Comparison of ENCODE assay signal across 14 cellular contexts in the genomic region with DNA sequence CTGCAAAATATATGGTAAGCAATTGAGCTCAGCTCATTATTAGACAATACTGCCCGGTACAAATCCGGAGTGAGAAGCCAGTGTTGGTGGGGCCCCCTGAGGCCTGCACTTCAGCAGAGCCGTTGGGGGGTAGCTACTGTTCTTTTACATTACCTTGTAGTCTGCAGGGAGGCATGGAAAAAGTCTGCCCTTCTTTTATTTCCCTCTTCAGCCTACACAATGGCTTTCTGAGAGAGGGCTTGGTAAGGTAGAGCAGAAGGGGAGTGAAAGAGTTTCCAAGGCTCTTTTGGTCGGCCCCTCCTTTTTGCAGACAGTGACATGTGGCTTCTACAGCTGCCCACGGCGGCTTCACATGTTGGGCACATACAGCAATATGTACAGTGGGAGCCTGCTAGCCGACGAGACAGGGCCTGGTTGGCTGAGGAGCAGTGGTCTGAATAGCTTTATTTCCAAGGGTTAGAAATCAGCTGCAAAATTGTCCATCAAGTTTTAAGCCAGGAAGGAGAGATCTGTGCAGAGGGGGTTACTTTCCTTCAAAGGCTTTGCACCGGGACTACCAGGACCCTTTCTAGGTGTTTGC.
DNase-seq lines count a peak whose midpoint lies in the region; ATAC-seq lines count a peak whose summit lies in the region.
"Had no signal": no experiment of that assay in that cellular context is flagged by ENCODE, and none has a peak within 500 bp of the region (broad histone marks: within the 10 kb centered on the region; RNA-seq: fewer than 3 reads in every experiment).

No MANE protein-coding gene starts in this region.

- peak overlapping the region; percentile 92 for H3K27ac ChIP-seq in SK-N-MC
- no peak overlapping the region for H3K27ac ChIP-seq in iPS-20b (ENCODE audit: low read length)
- peak overlapping the region; percentile 99 for H3K27ac ChIP-seq in stomach smooth muscle (ENCODE audit: low read length)

- peaks cover 29% of the 10 kb centered on the region for H3K27me3 ChIP-seq in iPS-20b (ENCODE audit: insufficient read depth, low read length)
- H3K27me3 ChIP-seq in stomach smooth muscle (ENCODE audit: control insufficient read depth in 1 of 2, insufficient read depth in 2 of 2, low read length in 2 of 2), result no peaks in the 10 kb centered on the region

- DNase-seq in NCI-H2107 treated with DMSO at 0.1 percent for 48 hours (lab: John Stamatoyannopoulos, UW; ENCODE audit: unreplicated experiment), result peak; percentile 32
- no peak for DNase-seq in NCI-H2107 (lab: John Stamatoyannopoulos, UW)
- DNase-seq in SK-N-MC (ENCODE audit: low read depth, low spot score), result no peak
- no peak for DNase-seq in hepatic stellate cell (ENCODE audit: low spot score)
- DNase-seq in DMS53 treated with DMSO at 0.1 percent for 48 hours (lab: John Stamatoyannopoulos, UW; ENCODE audit: unreplicated experiment), result no peak
- DNase-seq: activated naive CD4-positive, alpha-beta T cell treated with Interleukin-2 at 50 U/mL for 16 hours; islet precursor cell; naive B cell; NCI-H1105 treated with DMSO at 0.1 percent for 48 hours; NCI-H526 treated with DMSO at 0.1 percent for 48 hours; substantia nigra had no signal

- H3K36me3 ChIP-seq in SK-N-MC (ENCODE audit: insufficient read depth, low read length) (peaks cover 8% of the 10 kb centered on the region), iPS-20b (ENCODE audit: insufficient read depth, low read depth, low read length) (no peaks in the 10 kb centered on the region; the same call in 1 of the 2 replicates), stomach smooth muscle (ENCODE audit: control insufficient read depth in 2 of 2, insufficient read depth in 2 of 2, low read length in 2 of 2) (peaks cover 4 to 7% of the 10 kb centered on the region in 2 donors)

- H3K9me3 ChIP-seq in SK-N-MC (ENCODE audit: low read depth, low read length) (no peaks in the 10 kb centered on the region), iPS-20b (ENCODE audit: insufficient read depth, low read depth, low read length) (no peaks in the 10 kb centered on the region), stomach smooth muscle (ENCODE audit: control insufficient read depth in 2 of 2, low read length in 2 of 2) (no peaks in the 10 kb centered on the region)

- ATAC-seq in HG02642 (IDR thresholded peaks at IDR 0.05; ENCODE audit: poor library complexity, unreplicated experiment), result no peak

- peak overlapping the region; percentile 63 for H3K9ac ChIP-seq in SK-N-MC (ENCODE audit: insufficient read length)
- peak overlapping the region; percentile 13; the same call in 1 of the 2 replicates for H3K9ac ChIP-seq in iPS-20b (ENCODE audit: low read depth, low read length)
- peak overlapping the region; percentile 76 to 96 for H3K9ac ChIP-seq in stomach smooth muscle (ENCODE audit: low read length in 2 of 2)

- H3K4me1 ChIP-seq in iPS-20b (ENCODE audit: insufficient read depth, low read length) (peaks cover 44% of the 10 kb centered on the region), stomach smooth muscle (ENCODE audit: control insufficient read depth, insufficient read depth, low read length) (peaks cover 74% of the 10 kb centered on the region)

- H3K4me3 ChIP-seq in SK-N-MC (peak overlapping the region; percentile 77), iPS-20b (ENCODE audit: low read length) (peak overlapping the region; percentile 47; the same call in 1 of the 2 replicates), stomach smooth muscle (ENCODE audit: low read length in 2 of 2) (peak overlapping the region; percentile 84 to 86)

Comparison
In these comparisons a context has a peak if more than half of its experiments do, and no peak if none do; other contexts are left out.
1. H3K9ac ChIP-seq: peak in every context shown above with its lines; median percentile 86 in stomach smooth muscle; 63 in SK-N-MC; 13 in iPS-20b.